Comparison of ENCODE assay signal across 15 cellular contexts in genomic region chr6:135323979-135324378, GRCh38.
DNase-seq lines count a peak whose midpoint lies in the region; ATAC-seq, FAIRE-seq and TF ChIP-seq lines count a peak whose summit lies in the region.
"Had no signal": no experiment of that assay in that cellular context is flagged by ENCODE, and none has a peak within 500 bp of the region (broad histone marks: within the 10 kb centered on the region; RNA-seq: fewer than 3 reads in every experiment).

No MANE protein-coding gene starts in this region.

- no peak for TF ChIP-seq POLR2A in K562 (conservative IDR thresholded peaks at IDR 0.05)

- no peaks in the 10 kb centered on the region for H3K9me3 Mint-ChIP-seq in activated CD4-positive, alpha-beta memory T cell treated with anti-CD3 and anti-CD28 coated beads, Interleukin-2, amount 10 ng/mL, durations not matched to agents 7 days and 5 days

- H2AFZ ChIP-seq in OCI-LY1 (ENCODE audit: low read length) (no peak overlapping the region), K562 (ENCODE audit: low read depth, low read length) (no peak overlapping the region)

- no peaks in the 10 kb centered on the region for H3K9me2 ChIP-seq in OCI-LY1 (ENCODE audit: low read depth, low read length)

- no peaks in the 10 kb centered on the region for H4K20me1 ChIP-seq in BLaER1 treated with 17β-estradiol and CSF1 and Interleukin-3, amounts not matched to agents 10 nM and 100 nM
- H4K20me1 ChIP-seq in OCI-LY1 (ENCODE audit: insufficient read depth, low read length) = no peaks in the 10 kb centered on the region
- H4K20me1 ChIP-seq in K562 (replicated peaks; ENCODE audit: control insufficient read depth, insufficient read depth, low read length) = no peaks in the 10 kb centered on the region

- FAIRE-seq in K562 (lab: Jason Lieb, UNC) = no peak
- FAIRE-seq: HepG2, HTR-8/SVneo had no signal

- H3K9me1 ChIP-seq in K562 (ENCODE audit: control insufficient read depth, insufficient read depth, low read length) = no peaks in the 10 kb centered on the region

- WGBS in K562 (ENCODE audit: insufficient coverage, low coverage, missing lambda C conversion rate) = 45% methylated on average over 2 of the region's 2 CpGs
- 46 to 97% (median 64%) methylated on average over 2 of the region's 2 CpGs for WGBS in psoas muscle, 3 donors

- DNase-seq in K562 (ENCODE audit: extremely low read depth in 1 of 4, low spot score in 3 of 4) (no peak), psoas muscle (no peak), GM03348 (ENCODE audit: low spot score) (no peak)
- no peak for DNase-seq in activated CD4-positive, alpha-beta memory T cell treated with anti-CD3 and anti-CD28 coated beads, Interleukin-2, amount 10 ng/mL, durations not matched to agents 7 days and 5 days
- DNase-seq: DMS53, GOT3 had no signal

- H3K27ac Mint-ChIP-seq in activated CD4-positive, alpha-beta memory T cell treated with anti-CD3 and anti-CD28 coated beads, Interleukin-2, amount 10 ng/mL, durations not matched to agents 7 days and 5 days = no peak overlapping the region

- BruUV-seq in K562 (replicated peaks; lab: Mats Ljungman, UMichigan) = no TSS peak

- H3K36me3 Mint-ChIP-seq in activated CD4-positive, alpha-beta memory T cell treated with anti-CD3 and anti-CD28 coated beads, Interleukin-2, amount 10 ng/mL, durations not matched to agents 7 days and 5 days (ENCODE audit: low read depth) = peaks cover 3% of the 10 kb centered on the region

- H3K9me3 ChIP-seq in BLaER1 treated with 17β-estradiol and CSF1 and Interleukin-3, amounts not matched to agents 10 nM and 100 nM (replicated peaks in 1 of 11) = peaks cover 2 to 12% (median 4%) of the 10 kb centered on the region in 11 experiments; a peak in 18 of 22 replicates
- H3K9me3 ChIP-seq in KOPT-K1 (ENCODE audit: insufficient read depth, low read length, poor library complexity, severe bottlenecking) = peaks cover 19% of the 10 kb centered on the region
- no peaks in the 10 kb centered on the region; the same call in 1 of the 2 replicates for H3K9me3 ChIP-seq in OCI-LY1 (ENCODE audit: low read length)
- peaks cover 3% of the 10 kb centered on the region; the same call in 1 of the 2 replicates for H3K9me3 ChIP-seq in K562 (replicated peaks; ENCODE audit: control insufficient read depth, insufficient read depth, low read depth, low read length)
- H3K9me3 ChIP-seq in psoas muscle = peaks cover 1% of the 10 kb centered on the region
- H3K9me3 ChIP-seq: HAP-1 had no signal

- peaks cover 7 to 43% (median 22%) of the 10 kb centered on the region in 10 experiments for H3K4me1 ChIP-seq in BLaER1 treated with 17β-estradiol and CSF1 and Interleukin-3, amounts not matched to agents 10 nM and 100 nM
- peaks cover 31% of the 10 kb centered on the region for H3K4me1 ChIP-seq in OCI-LY1 (ENCODE audit: insufficient read depth, low read length, severe bottlenecking)
- H3K4me1 ChIP-seq in K562 (replicated peaks in 1 of 2; ENCODE audit: control insufficient read depth in 2 of 2, insufficient read depth in 2 of 2, low read length in 2 of 2) = peaks cover 28 to 70% of the 10 kb centered on the region in 2 experiments
- H3K4me1 ChIP-seq in psoas muscle = no peaks in the 10 kb centered on the region
- H3K4me1 ChIP-seq: HAP-1 had no signal

- in situ Hi-C loops in K562 (cut with MboI) = no loop called here

- CTCF ChIA-PET in K562 (lab: Yijun Ruan, JAX; ENCODE audit: low intra/inter-chr PET ratio) = no interaction called here
- CTCF ChIA-PET in activated CD4-positive, alpha-beta memory T cell treated with anti-CD3 and anti-CD28 coated beads, Interleukin-2, amount 10 ng/mL, durations not matched to agents 7 days and 5 days (lab: Charles Lee) = no interaction called here

- no peaks in the 10 kb centered on the region for H3K27me3 Mint-ChIP-seq in activated CD4-positive, alpha-beta memory T cell treated with anti-CD3 and anti-CD28 coated beads, Interleukin-2, amount 10 ng/mL, durations not matched to agents 7 days and 5 days

- no peaks in the 10 kb centered on the region for H3F3A ChIP-seq in OCI-LY1 (ENCODE audit: insufficient read depth, low read length)

- POLR2A ChIA-PET in K562 (lab: Yijun Ruan, JAX) = interaction anchor here (1.3 kb wide), 1 partner anchor 15 kb away, joined by 3 read pairs; no protein-coding TSS in a partner anchor
- POLR2A ChIA-PET in activated CD4-positive, alpha-beta memory T cell treated with anti-CD3 and anti-CD28 coated beads, Interleukin-2, amount 10 ng/mL, durations not matched to agents 7 days and 5 days (lab: Charles Lee) = no interaction called here

- peak overlapping the region in 3 of 11 experiments; percentile 16 to 51 (median 23); a peak in 6 of 22 replicates for H3K4me2 ChIP-seq in BLaER1 treated with 17β-estradiol and CSF1 and Interleukin-3, amounts not matched to agents 10 nM and 100 nM
- H3K4me2 ChIP-seq in OCI-LY1 (ENCODE audit: low read length) = no peak overlapping the region
- H3K4me2 ChIP-seq in K562 (ENCODE audit: insufficient read depth, low read length) = no peak overlapping the region

- intact Hi-C loops in K562 (cut with micrococcal nuclease) = loop anchor here (1.0 to 10.0 kb wide), 13 partner anchors 18 to 272 kb away; partner anchors contain the start of gene HBS1L
- intact Hi-C loops in psoas muscle (cut with DNase I) = no loop called here

- TF ChIP-seq CTCF in OCI-LY1 (IDR thresholded peaks at IDR 0.05; ENCODE audit: low read length) (no peak), K562 (IDR thresholded peaks at IDR 0.05 in 2 of 3, conservative IDR thresholded peaks at IDR 0.05 in 1 of 3; ENCODE audit: insufficient read depth in 2 of 3, low read depth in 1 of 3, low read length in 3 of 3) (no peak), psoas muscle (IDR thresholded peaks at IDR 0.05) (no peak)

- no peak overlapping the region for H3K9ac ChIP-seq in BLaER1 treated with 17β-estradiol and CSF1 and Interleukin-3, amounts not matched to agents 10 nM and 100 nM
- H3K9ac ChIP-seq in OCI-LY1 (ENCODE audit: low read length) (no peak overlapping the region), K562 (ENCODE audit: insufficient read depth in 1 of 2, low read depth in 2 of 2, low read length in 2 of 2) (peak overlapping the region in 1 of 2 experiments; percentile 70; a peak in 2 of 4 replicates)

- no peak overlapping the region for H3K4me3 Mint-ChIP-seq in activated CD4-positive, alpha-beta memory T cell treated with anti-CD3 and anti-CD28 coated beads, Interleukin-2, amount 10 ng/mL, durations not matched to agents 7 days and 5 days

- TF ChIP-seq RAD21 in K562 (CRISPR knock-in tag; conservative IDR thresholded peaks at IDR 0.05 in 1 of 2, IDR thresholded peaks at IDR 0.05 in 1 of 2) = no peak

- H3K4me1 Mint-ChIP-seq in activated CD4-positive, alpha-beta memory T cell treated with anti-CD3 and anti-CD28 coated beads, Interleukin-2, amount 10 ng/mL, durations not matched to agents 7 days and 5 days = peaks cover 10% of the 10 kb centered on the region

- no peaks in the 10 kb centered on the region for H3K27me3 ChIP-seq in BLaER1 treated with 17β-estradiol and CSF1 and Interleukin-3, amounts not matched to agents 10 nM and 100 nM
- no peaks in the 10 kb centered on the region for H3K27me3 ChIP-seq in OCI-LY1 (ENCODE audit: insufficient read depth, low read length)
- no peaks in the 10 kb centered on the region for H3K27me3 ChIP-seq in K562 (ENCODE audit: control insufficient read depth in 2 of 2, insufficient read depth in 2 of 2, low read length in 2 of 2)
- H3K27me3 ChIP-seq in psoas muscle (ENCODE audit: insufficient read depth in 3 of 3, low read length in 2 of 3) = no peaks in the 10 kb centered on the region

- peak overlapping the region in 6 of 11 experiments; percentile 1 to 53 (median 32); a peak in 6 of 22 replicates for H3K27ac ChIP-seq in BLaER1 treated with 17β-estradiol and CSF1 and Interleukin-3, amounts not matched to agents 10 nM and 100 nM
- H3K27ac ChIP-seq in KOPT-K1 (ENCODE audit: low read depth, low read length, poor library complexity, severe bottlenecking) (peak overlapping the region; percentile 94), OCI-LY1 (ENCODE audit: low read depth, low read length, poor library complexity, severe bottlenecking) (peak overlapping the region; percentile 79), K562 (ENCODE audit: extremely low read depth, low read depth, low read length) (peak overlapping the region; percentile 91), psoas muscle (no peak overlapping the region)
- H3K27ac ChIP-seq: 22Rv1 had no signal

- H3K4me3 ChIP-seq in BLaER1 treated with 17β-estradiol and CSF1 and Interleukin-3, amounts not matched to agents 10 nM and 100 nM = no peak overlapping the region
- no peak overlapping the region for H3K4me3 ChIP-seq in OCI-LY1 (ENCODE audit: low read depth, low read length, poor library complexity, severe bottlenecking)
- H3K4me3 ChIP-seq in K562 = no peak overlapping the region
- H3K4me3 ChIP-seq in psoas muscle = no peak overlapping the region
- H3K4me3 ChIP-seq: GM12878, HAP-1 had no signal

- no peak for ATAC-seq in K562
- no peak for ATAC-seq in psoas muscle
- ATAC-seq in GM19324 (IDR thresholded peaks at IDR 0.05; ENCODE audit: low FRiP score, unreplicated experiment) = no peak
- ATAC-seq: HepG2 had no signal

- TF ChIP-seq EP300 in K562 (IDR thresholded peaks at IDR 0.05; ENCODE audit: low read length) = no peak

- peaks cover 0 to 12% (median 2%) of the 10 kb centered on the region in 11 experiments; a peak in 4 of 22 replicates for H3K36me3 ChIP-seq in BLaER1 treated with 17β-estradiol and CSF1 and Interleukin-3, amounts not matched to agents 10 nM and 100 nM
- H3K36me3 ChIP-seq in KOPT-K1 (ENCODE audit: insufficient read depth, low read length) = peaks cover 14% of the 10 kb centered on the region
- no peaks in the 10 kb centered on the region for H3K36me3 ChIP-seq in OCI-LY1 (ENCODE audit: insufficient read depth, low read length)
- H3K36me3 ChIP-seq in K562 (ENCODE audit: control insufficient read depth, insufficient read depth, low read length) = peaks cover 16% of the 10 kb centered on the region; the same call in 2 of the 3 replicates
- no peaks in the 10 kb centered on the region for H3K36me3 ChIP-seq in psoas muscle (ENCODE audit: insufficient read depth in 1 of 2, low read depth in 1 of 2)
- H3K36me3 ChIP-seq: HAP-1 had no signal

- H3K79me2 ChIP-seq in OCI-LY1 (ENCODE audit: insufficient read depth, low read length) (no peaks in the 10 kb centered on the region), K562 (ENCODE audit: control insufficient read depth, insufficient read depth, low read length) (no peaks in the 10 kb centered on the region; the same call in 2 of the 3 replicates)

TF ChIP-seq in K562, 482 proteins besides CTCF, POLR2A, EP300 and RAD21 (continues in another document):
- peak; percentile 57; the same call in 1 of the 2 replicates for TF ChIP-seq ZNF41 (CRISPR knock-in tag; conservative IDR thresholded peaks at IDR 0.05)
- TF ChIP-seq ZNF165 (CRISPR knock-in tag; IDR thresholded peaks at IDR 0.05; ENCODE audit: borderline replicate concordance) = 0 out of 2 replicates have a peak, but pooled peaks have one; percentile 23
- no peak for TF ChIP-seq CHCHD3 (CRISPR knock-in tag; IDR thresholded peaks at IDR 0.05)
- no peak for TF ChIP-seq GTF2A2 (tag; IDR thresholded peaks at IDR 0.05)
- no peak for TF ChIP-seq POLR2AphosphoS2 (IDR thresholded peaks at IDR 0.05; ENCODE audit: low read length)
